In genomic region chr22:39183991-39184585, GRCh38 we compare ENCODE assay signal across 9 cellular contexts. TPM values are rescaled to one million over a fixed set of nuclear protein-coding genes. Genes with fewer than 3 reads are reported as not detected.
DNase-seq lines count a peak whose midpoint lies in the region; ATAC-seq, FAIRE-seq and TF ChIP-seq lines count a peak whose summit lies in the region.
"Had no signal": no experiment of that assay in that cellular context is flagged by ENCODE, and none has a peak within 500 bp of the region (broad histone marks: within the 10 kb centered on the region; RNA-seq: fewer than 3 reads in every experiment).

No MANE protein-coding gene starts in this region.

- H2BK5ac ChIP-seq in H9 (ENCODE audit: insufficient read length, low read length) = no peak overlapping the region

- in situ Hi-C loops in brain microvascular endothelial cell (cut with HindIII; ENCODE audit: low pct_ligation_motif_present, low sequenced_read_pairs) = no loop called here

- H3K4me1 Mint-ChIP-seq in H9 = peaks cover 11 to 38% of the 10 kb centered on the region in 2 experiments

- H3K18ac ChIP-seq in H9 (ENCODE audit: insufficient read length, low read depth, low read length) = peak overlapping the region; percentile 72

- H4K5ac ChIP-seq in H9 (ENCODE audit: insufficient read length, low read depth, low read length) = no peak overlapping the region

- no peak overlapping the region for H2AFZ ChIP-seq in H9 (ENCODE audit: low read length)

- no peak overlapping the region; the same call in 1 of the 2 replicates for H3K14ac ChIP-seq in H9 (ENCODE audit: insufficient read depth, low read length)

- H3K27ac Mint-ChIP-seq in H9 = peak overlapping the region in 1 of 3 experiments; percentile 52; a peak in 1 of 7 replicates
- H3K27ac Mint-ChIP-seq: T-helper 1 cell treated with Interleukin-12 subunit alpha and Interleukin-12 subunit beta and Interleukin-4 antibody, amounts not matched to agents 30 μg/mL and 1 μg/mL, for 36 hours had no signal

- DNase-seq in H9 = no peak
- peak; percentile 81 for DNase-seq in brain microvascular endothelial cell
- peak; percentile 83 for DNase-seq in kidney
- no peak for DNase-seq in NCI-H2171 (lab: John Stamatoyannopoulos, UW)
- DNase-seq in GM19238 (ENCODE audit: insufficient read length, low spot score) = no peak

- H3K4me3 ChIP-seq in brain microvascular endothelial cell (ENCODE audit: low read depth, low read length) (no peak overlapping the region), kidney (ENCODE audit: low read length in 2 of 2) (no peak overlapping the region), stomach smooth muscle (ENCODE audit: low read length in 2 of 2) (no peak overlapping the region)

- H3K23me2 ChIP-seq in H9 (ENCODE audit: insufficient read length, low read depth, low read length, poor library complexity, severe bottlenecking) = no peaks in the 10 kb centered on the region

- no peaks in the 10 kb centered on the region for H3K79me1 ChIP-seq in H9 (ENCODE audit: insufficient read depth, low read depth, low read length, poor library complexity, severe bottlenecking)

- H4K20me1 ChIP-seq in H9 (ENCODE audit: control insufficient read depth, insufficient read depth, insufficient read length) = no peaks in the 10 kb centered on the region

- TF ChIP-seq CTCF in H9 (conservative IDR thresholded peaks at IDR 0.05) (no peak), brain microvascular endothelial cell (IDR thresholded peaks at IDR 0.05; ENCODE audit: low read depth, low read length, missing control alignments) (no peak), kidney (IDR thresholded peaks at IDR 0.05; ENCODE audit: borderline replicate concordance, extremely low read depth, insufficient read depth) (no peak)

- ATAC-seq in GM21723 (IDR thresholded peaks at IDR 0.05; ENCODE audit: unreplicated experiment) = no peak
- no peak for ATAC-seq in GM18867 (IDR thresholded peaks at IDR 0.05; ENCODE audit: unreplicated experiment)

- no peaks in the 10 kb centered on the region for H3K36me3 ChIP-seq in brain microvascular endothelial cell (replicated peaks)
- no peaks in the 10 kb centered on the region for H3K36me3 ChIP-seq in kidney (ENCODE audit: control insufficient read depth in 1 of 2, insufficient read depth in 2 of 2, low read length in 2 of 2)
- no peaks in the 10 kb centered on the region for H3K36me3 ChIP-seq in stomach smooth muscle (ENCODE audit: control insufficient read depth in 2 of 2, insufficient read depth in 2 of 2, low read length in 2 of 2)

- H3K27ac ChIP-seq in H9 (ENCODE audit: insufficient read length, low read depth, low read length) (no peak overlapping the region), brain microvascular endothelial cell (peak overlapping the region; percentile 38), kidney (ENCODE audit: low read depth in 2 of 2, low read length in 2 of 2) (no peak overlapping the region), stomach smooth muscle (ENCODE audit: low read length) (peak overlapping the region; percentile 41)

- H3K9me3 ChIP-seq in H9 (ENCODE audit: control insufficient read depth, low read depth, low read length) = peaks cover 5% of the 10 kb centered on the region
- peaks cover 2 to 5% of the 10 kb centered on the region in 2 donors for H3K9me3 ChIP-seq in kidney (ENCODE audit: control insufficient read depth in 1 of 2, low read length in 2 of 2)
- peaks cover 0 to 8% of the 10 kb centered on the region in 2 donors for H3K9me3 ChIP-seq in stomach smooth muscle (ENCODE audit: control insufficient read depth in 2 of 2, low read length in 2 of 2)

- no peak overlapping the region for H2AK5ac ChIP-seq in H9 (ENCODE audit: insufficient read length, low read length)

- intact Hi-C loops in kidney (cut with DNase I) = loop anchor here (10.0 kb wide), 1 partner anchor 51 kb away; no protein-coding TSS in a partner anchor

- H3T11ph ChIP-seq in H9 (ENCODE audit: low read length) = no peak overlapping the region

- H3K27me3 ChIP-seq in H9 (ENCODE audit: insufficient read depth, low read length) (no peaks in the 10 kb centered on the region), brain microvascular endothelial cell (replicated peaks) (no peaks in the 10 kb centered on the region), stomach smooth muscle (ENCODE audit: control insufficient read depth in 1 of 2, insufficient read depth in 2 of 2, low read length in 2 of 2) (no peaks in the 10 kb centered on the region)

- no peak overlapping the region for H2BK15ac ChIP-seq in H9 (ENCODE audit: low read depth, low read length)

- peaks cover 2% of the 10 kb centered on the region for H3K27me3 Mint-ChIP-seq in H9 (ENCODE audit: low read depth)

- peaks cover 9 to 14% of the 10 kb centered on the region in 2 experiments; a peak in 4 of 5 replicates for H3K9me3 Mint-ChIP-seq in H9
- H3K9me3 Mint-ChIP-seq: T-helper 1 cell treated with Interleukin-12 subunit alpha and Interleukin-12 subunit beta and Interleukin-4 antibody, amounts not matched to agents 30 μg/mL and 1 μg/mL, for 36 hours had no signal

- H2BK12ac ChIP-seq in H9 (ENCODE audit: insufficient read length, low read depth, low read length) = no peak overlapping the region

- peaks cover 5 to 10% (median 6%) of the 10 kb centered on the region in 3 experiments; a peak in 4 of 7 replicates for H3K36me3 Mint-ChIP-seq in H9 (ENCODE audit: insufficient read depth in 1 of 3, low read depth in 3 of 3)

- H3K4me1 ChIP-seq in H9 (ENCODE audit: insufficient read depth, low read length) = no peaks in the 10 kb centered on the region; the same call in 1 of the 2 replicates
- H3K4me1 ChIP-seq in kidney (ENCODE audit: control insufficient read depth in 1 of 2, insufficient read depth in 1 of 2, low read depth in 1 of 2, low read length in 2 of 2) = peaks cover 6 to 15% of the 10 kb centered on the region in 2 donors
- peaks cover 16% of the 10 kb centered on the region for H3K4me1 ChIP-seq in stomach smooth muscle (ENCODE audit: control insufficient read depth, insufficient read depth, low read length)

- peak overlapping the region; percentile 31 for H4K91ac ChIP-seq in H9 (ENCODE audit: insufficient read length, low read depth, low read length)

- no peak overlapping the region for H4K8ac ChIP-seq in H9 (replicated peaks; ENCODE audit: insufficient read length, low read depth, low read length)

- H3K4me2 ChIP-seq in H9 (ENCODE audit: insufficient read depth, insufficient read length, low read length) = no peak overlapping the region

- H3K4me3 Mint-ChIP-seq in H9 = peak overlapping the region in 1 of 2 experiments; percentile 35; a peak in 1 of 5 replicates
- H3K4me3 Mint-ChIP-seq: T-helper 1 cell treated with Interleukin-12 subunit alpha and Interleukin-12 subunit beta and Interleukin-4 antibody, amounts not matched to agents 30 μg/mL and 1 μg/mL, for 36 hours had no signal

- no peak for FAIRE-seq in kidney (lab: Jason Lieb, UNC)

- H3K79me2 ChIP-seq in H9 (ENCODE audit: insufficient read depth, low read length) = no peaks in the 10 kb centered on the region

- H3K23ac ChIP-seq in H9 (ENCODE audit: insufficient read length, low read depth, low read length) = no peak overlapping the region

- H2BK120ac ChIP-seq in H9 (ENCODE audit: low read depth, low read length, poor library complexity, severe bottlenecking) = no peak overlapping the region

- no peak overlapping the region for H2BK20ac ChIP-seq in H9 (ENCODE audit: low read depth, low read length, poor library complexity, severe bottlenecking)

- no peak overlapping the region for H3K4ac ChIP-seq in H9 (ENCODE audit: low read depth, low read length)

- no peak overlapping the region for H3K56ac ChIP-seq in H9 (ENCODE audit: insufficient read length, low read depth, low read length)

- no CpG with 5 or more reads among the region's 13 CpGs for WGBS in H9 (ENCODE audit: extremely low coverage, insufficient read length, low lambda C conversion rate)

- H3K9ac ChIP-seq in H9 (ENCODE audit: extremely low read depth, insufficient read length, low read length) = no peak overlapping the region
- H3K9ac ChIP-seq in kidney (ENCODE audit: low read length in 2 of 2) = no peak overlapping the region
- no peak overlapping the region for H3K9ac ChIP-seq in stomach smooth muscle (ENCODE audit: low read length in 2 of 2)

RNA-seq across cellular contexts. Expression of gene CBX7, which starts 31.6 kb away (rescaled TPM):
- total RNA-seq in H9 (2021) (3.7 and 4.2 TPM in 2 replicates), kidney (65.2 TPM)
- polyA plus RNA-seq in kidney (ENCODE audit: insufficient read depth, low read depth, low replicate concordance) = 39.3 TPM

Comparison
In these comparisons a context has a peak if more than half of its experiments do, and no peak if none do; other contexts are left out.
1. DNase-seq: peak in brain microvascular endothelial cell (single experiment) and kidney (single experiment); none in H9 (single experiment), NCI-H2171 (single experiment) and GM19238 (single experiment).
2. H3K27ac ChIP-seq: peak in brain microvascular endothelial cell (single experiment) and stomach smooth muscle (single experiment); none in H9 (single experiment) and kidney (0 of 2).
3. RNA of gene CBX7, which starts 31.6 kb away (total RNA-seq): 65.2 TPM in kidney (single experiment); 3.7 to 4.2 TPM in H9; every median in the first group is over 10 times any median in the second.